Comparison of ENCODE assay signal across 2 cellular contexts in genomic region chr3:5186854-5187151, GRCh38.
TF ChIP-seq lines count a peak whose summit lies in the region.

No MANE protein-coding gene starts in this region.

TF ChIP-seq in HCT116, 20 proteins besides CTCF, POLR2A, EP300 and RAD21 (continued from another document):
- TF ChIP-seq ZFX (IDR thresholded peaks at IDR 0.05): no peak
- no peak for TF ChIP-seq CEBPB (IDR thresholded peaks at IDR 0.05; ENCODE audit: low read depth)
- no peak for TF ChIP-seq JUND (IDR thresholded peaks at IDR 0.05)
- no peak for TF ChIP-seq EGR1 (IDR thresholded peaks at IDR 0.05; ENCODE audit: low read depth)

TF ChIP-seq in liver, 16 proteins besides CTCF, POLR2A, EP300 and RAD21 (continued from another document):
- TF ChIP-seq ZBTB33 (IDR thresholded peaks at IDR 0.05) (no peak), EGR1 (IDR thresholded peaks at IDR 0.05; ENCODE audit: low read depth in 2 of 2) (no peak), HNF4G (IDR thresholded peaks at IDR 0.05) (no peak), SP1 (IDR thresholded peaks at IDR 0.05) (no peak)
